Comparison of ENCODE assay signal across 15 cellular contexts in the genomic region with DNA sequence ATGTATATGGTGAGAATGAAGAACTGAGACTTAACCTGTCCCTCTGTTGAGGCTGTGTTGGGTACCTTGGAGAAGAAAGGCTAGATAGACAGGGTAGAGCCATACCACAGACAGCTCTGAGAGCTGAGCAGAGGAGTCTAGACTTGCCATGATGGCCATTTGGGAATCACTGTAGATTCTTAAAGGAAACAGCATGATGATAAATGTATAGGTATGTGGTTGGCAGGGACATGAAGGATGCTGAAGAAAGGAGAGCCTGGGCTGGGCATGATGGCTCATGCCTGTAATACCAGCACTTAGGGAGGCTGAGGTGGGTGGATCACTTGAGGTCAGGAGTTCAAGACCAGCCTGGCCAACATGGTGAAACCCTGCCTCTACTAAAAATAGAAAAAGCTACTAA.
DNase-seq lines count a peak whose midpoint lies in the region; ATAC-seq and TF ChIP-seq lines count a peak whose summit lies in the region.
"Had no signal": no experiment of that assay in that cellular context is flagged by ENCODE, and none has a peak within 500 bp of the region (broad histone marks: within the 10 kb centered on the region; RNA-seq: fewer than 3 reads in every experiment).

No MANE protein-coding gene starts in this region.

- no TSS peak for BruUV-seq in MCF 10A (replicated peaks; lab: Mats Ljungman, UMichigan)

- CTCF ChIA-PET in MCF 10A (lab: Yijun Ruan, JAX), result interaction anchor here (1.3 kb wide), 1 partner anchor 133 kb away, joined by 4 read pairs; no protein-coding TSS in a partner anchor

- H3K36me3 Mint-ChIP-seq in MCF 10A (ENCODE audit: insufficient read depth, unreplicated experiment) (peaks cover 6% of the 10 kb centered on the region), T-helper 17 cell (ENCODE audit: low read depth) (peaks cover 6% of the 10 kb centered on the region)
- no peaks in the 10 kb centered on the region for H3K36me3 Mint-ChIP-seq in activated T-helper 2 cell treated with anti-CD3 and anti-CD28 coated beads, Interferon-gamma antibody, Interleukin-2, Interleukin-4, amounts not matched to agents 10 μg/mL and 5 μg/mL and 100 μg/mL, durations not matched to agents 14 hours and 24 hours and 36 hours (ENCODE audit: low read depth)
- H3K36me3 Mint-ChIP-seq in activated T-cell treated with anti-CD3 and anti-CD28 coated beads, Interleukin-2, amount 50 U/mL, for 24 hours (ENCODE audit: low read depth), result peaks cover 13% of the 10 kb centered on the region

- no peaks in the 10 kb centered on the region for H3K27me3 Mint-ChIP-seq in MCF 10A (ENCODE audit: insufficient read depth, unreplicated experiment)
- no peaks in the 10 kb centered on the region for H3K27me3 Mint-ChIP-seq in T-helper 17 cell
- no peaks in the 10 kb centered on the region for H3K27me3 Mint-ChIP-seq in activated T-helper 2 cell treated with anti-CD3 and anti-CD28 coated beads, Interferon-gamma antibody, Interleukin-2, Interleukin-4, amounts not matched to agents 10 μg/mL and 5 μg/mL and 100 μg/mL, durations not matched to agents 14 hours and 24 hours and 36 hours (ENCODE audit: low read depth)
- no peaks in the 10 kb centered on the region for H3K27me3 Mint-ChIP-seq in activated T-cell treated with anti-CD3 and anti-CD28 coated beads, Interleukin-2, amount 50 U/mL, for 24 hours
- H3K27me3 Mint-ChIP-seq: CD8-positive, alpha-beta memory T cell had no signal

- H3K27ac ChIP-seq in breast epithelium (no peak overlapping the region), epithelial cell of prostate (peak overlapping the region; percentile 98), psoas muscle (no peak overlapping the region)
- H3K27ac ChIP-seq: 22Rv1, BLaER1 had no signal

- POLR2A ChIA-PET in MCF 10A (lab: Yijun Ruan, JAX), result interaction anchor here (1.0 kb wide), 1 partner anchor 141 kb away, joined by 3 read pairs; the partner anchor contains the start of genes CHTF8 and UTP4

- TF ChIP-seq CTCF in MCF 10A (IDR thresholded peaks at IDR 0.05; ENCODE audit: unreplicated experiment) (no peak), breast epithelium (IDR thresholded peaks at IDR 0.05) (no peak), psoas muscle (IDR thresholded peaks at IDR 0.05) (no peak)

- ATAC-seq in T-helper 17 cell (no peak), psoas muscle (no peak)

- H3K4me1 Mint-ChIP-seq in MCF 10A (ENCODE audit: insufficient read depth, unreplicated experiment) (peaks cover 43% of the 10 kb centered on the region), T-helper 17 cell (peaks cover 10% of the 10 kb centered on the region)
- H3K4me1 Mint-ChIP-seq in activated T-helper 2 cell treated with anti-CD3 and anti-CD28 coated beads, Interferon-gamma antibody, Interleukin-2, Interleukin-4, amounts not matched to agents 10 μg/mL and 5 μg/mL and 100 μg/mL, durations not matched to agents 14 hours and 24 hours and 36 hours (ENCODE audit: low read depth), result no peaks in the 10 kb centered on the region
- no peaks in the 10 kb centered on the region for H3K4me1 Mint-ChIP-seq in activated T-cell treated with anti-CD3 and anti-CD28 coated beads, Interleukin-2, amount 50 U/mL, for 24 hours (ENCODE audit: low read depth)

- H3K27ac Mint-ChIP-seq in MCF 10A (ENCODE audit: low read depth, unreplicated experiment), result peak overlapping the region; percentile 92
- H3K27ac Mint-ChIP-seq in T-helper 17 cell, result peak overlapping the region; percentile 42
- no peak overlapping the region for H3K27ac Mint-ChIP-seq in activated T-helper 2 cell treated with anti-CD3 and anti-CD28 coated beads, Interferon-gamma antibody, Interleukin-2, Interleukin-4, amounts not matched to agents 10 μg/mL and 5 μg/mL and 100 μg/mL, durations not matched to agents 14 hours and 24 hours and 36 hours
- H3K27ac Mint-ChIP-seq in activated T-cell treated with anti-CD3 and anti-CD28 coated beads, Interleukin-2, amount 50 U/mL, for 24 hours, result no peak overlapping the region

- no peaks in the 10 kb centered on the region for H3K4me1 ChIP-seq in breast epithelium
- no peaks in the 10 kb centered on the region for H3K4me1 ChIP-seq in psoas muscle
- H3K4me1 ChIP-seq: BLaER1 had no signal

- DNase-seq in MCF 10A (ENCODE audit: unreplicated experiment) (no peak), breast epithelium (ENCODE audit: low spot score in 2 of 2) (no peak), T-helper 17 cell (no peak), epithelial cell of prostate (ENCODE audit: low read depth, low spot score) (peak; percentile 58), psoas muscle (no peak)
- DNase-seq in activated T-helper 2 cell treated with anti-CD3 and anti-CD28 coated beads, Interferon-gamma antibody, Interleukin-2, Interleukin-4, amounts not matched to agents 10 μg/mL and 5 μg/mL and 100 μg/mL, durations not matched to agents 14 hours and 24 hours and 36 hours (ENCODE audit: low spot score), result no peak
- no peak for DNase-seq in activated T-cell treated with anti-CD3 and anti-CD28 coated beads, Interleukin-2, amount 50 U/mL, for 24 hours
- DNase-seq in stimulated activated CD4-positive, alpha-beta T cell treated with anti-CD3 and anti-CD28 coated beads, Interleukin-2, amount 100 ng/mL, for 24 hours, result no peak
- DNase-seq: AML-193; Caco-2; CD8-positive, alpha-beta memory T cell; DMS 273 treated with DMSO at 0.1 percent for 48 hours; H7 had no signal

- TF ChIP-seq POLR2A in breast epithelium (IDR thresholded peaks at IDR 0.05), result no peak

- no peaks in the 10 kb centered on the region for H3K27me3 ChIP-seq in breast epithelium
- H3K27me3 ChIP-seq in psoas muscle (ENCODE audit: insufficient read depth in 3 of 3, low read length in 2 of 3), result no peaks in the 10 kb centered on the region
- H3K27me3 ChIP-seq: BLaER1 had no signal

- peaks cover 5% of the 10 kb centered on the region for H3K9me3 Mint-ChIP-seq in MCF 10A (ENCODE audit: unreplicated experiment)
- no peaks in the 10 kb centered on the region for H3K9me3 Mint-ChIP-seq in activated T-helper 2 cell treated with anti-CD3 and anti-CD28 coated beads, Interferon-gamma antibody, Interleukin-2, Interleukin-4, amounts not matched to agents 10 μg/mL and 5 μg/mL and 100 μg/mL, durations not matched to agents 14 hours and 24 hours and 36 hours
- H3K9me3 Mint-ChIP-seq in activated T-cell treated with anti-CD3 and anti-CD28 coated beads, Interleukin-2, amount 50 U/mL, for 24 hours, result no peaks in the 10 kb centered on the region
- H3K9me3 Mint-ChIP-seq: CD8-positive, alpha-beta memory T cell had no signal

- no peaks in the 10 kb centered on the region for H3K9me3 ChIP-seq in breast epithelium
- no peaks in the 10 kb centered on the region for H3K9me3 ChIP-seq in T-helper 17 cell (ENCODE audit: control insufficient read depth, low read length, poor library complexity, severe bottlenecking)
- H3K9me3 ChIP-seq in psoas muscle, result no peaks in the 10 kb centered on the region
- H3K9me3 ChIP-seq: BLaER1, Caco-2 had no signal

- no peak overlapping the region for H3K4me3 ChIP-seq in breast epithelium
- no peak overlapping the region for H3K4me3 ChIP-seq in psoas muscle
- H3K4me3 ChIP-seq: BLaER1 had no signal

- H3K36me3 ChIP-seq in breast epithelium (no peaks in the 10 kb centered on the region), psoas muscle (ENCODE audit: insufficient read depth in 1 of 2, low read depth in 1 of 2) (no peaks in the 10 kb centered on the region)
- H3K36me3 ChIP-seq: BLaER1 had no signal

- H3K4me3 Mint-ChIP-seq in MCF 10A (ENCODE audit: unreplicated experiment), result no peak overlapping the region
- no peak overlapping the region for H3K4me3 Mint-ChIP-seq in T-helper 17 cell
- no peak overlapping the region for H3K4me3 Mint-ChIP-seq in activated T-helper 2 cell treated with anti-CD3 and anti-CD28 coated beads, Interferon-gamma antibody, Interleukin-2, Interleukin-4, amounts not matched to agents 10 μg/mL and 5 μg/mL and 100 μg/mL, durations not matched to agents 14 hours and 24 hours and 36 hours (ENCODE audit: low read depth)
- H3K4me3 Mint-ChIP-seq in activated T-cell treated with anti-CD3 and anti-CD28 coated beads, Interleukin-2, amount 50 U/mL, for 24 hours, result no peak overlapping the region
- H3K4me3 Mint-ChIP-seq: CD8-positive, alpha-beta memory T cell had no signal

- intact Hi-C loops in MCF 10A (cut with micrococcal nuclease) (no loop called here), breast epithelium (cut with DNase I; ENCODE audit: low total_unique reads) (no loop called here), psoas muscle (cut with DNase I) (loop anchor here in 1 of 2 donors (10.0 kb wide), 1 partner anchor 124 kb away; no protein-coding TSS in a partner anchor)
- intact Hi-C loops in activated T-helper 2 cell treated with anti-CD3 and anti-CD28 coated beads, Interferon-gamma antibody, Interleukin-2, Interleukin-4, amounts not matched to agents 10 μg/mL and 5 μg/mL and 100 μg/mL, durations not matched to agents 14 hours and 24 hours and 36 hours (cut with micrococcal nuclease), result no loop called here

Comparison
In these comparisons a context has a peak if more than half of its experiments do, and no peak if none do; other contexts are left out.
1. H3K27ac Mint-ChIP-seq: peak in MCF 10A (single experiment) and T-helper 17 cell (single experiment); none in activated T-helper 2 cell treated with anti-CD3 and anti-CD28 coated beads, Interferon-gamma antibody, Interleukin-2, Interleukin-4, amounts not matched to agents 10 μg/mL and 5 μg/mL and 100 μg/mL, durations not matched to agents 14 hours and 24 hours and 36 hours (single experiment) and activated T-cell treated with anti-CD3 and anti-CD28 coated beads, Interleukin-2, amount 50 U/mL, for 24 hours (single experiment).